In the genomic region with DNA sequence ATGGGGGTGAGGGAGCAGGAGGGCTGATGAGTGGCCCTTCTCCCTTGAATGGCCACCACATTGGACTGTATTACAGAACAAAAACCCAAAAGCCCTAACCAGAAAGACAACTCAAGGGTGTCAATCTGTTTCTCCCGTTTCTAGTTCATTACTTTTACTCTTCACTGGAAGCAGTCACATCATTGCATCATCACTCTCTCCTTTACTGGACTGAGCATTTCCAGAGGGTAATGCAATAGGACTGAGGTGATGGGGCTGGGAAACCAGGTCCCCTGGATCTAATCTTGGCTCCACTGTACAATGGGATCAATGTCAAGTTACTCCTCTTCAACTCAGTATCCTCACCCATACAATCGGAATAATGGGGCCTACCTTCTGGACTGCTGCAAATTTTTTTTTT, we compare ENCODE assay signal across 26 cellular contexts. TPM values are rescaled to one million over a fixed set of nuclear protein-coding genes. Genes with fewer than 3 reads are reported as not detected.
DNase-seq lines count a peak whose midpoint lies in the region; ATAC-seq, FAIRE-seq and TF ChIP-seq lines count a peak whose summit lies in the region.
"Had no signal": no experiment of that assay in that cellular context is flagged by ENCODE, and none has a peak within 500 bp of the region (broad histone marks: within the 10 kb centered on the region; RNA-seq: fewer than 3 reads in every experiment).

No MANE protein-coding gene starts in this region.

- H3K4me3 Mint-ChIP-seq in activated T-cell treated with anti-CD3 and anti-CD28 coated beads, Interleukin-2, amount 50 U/mL, for 4 hours: no peak overlapping the region
- H3K4me3 Mint-ChIP-seq: activated naive CD4-positive, alpha-beta T cell treated with anti-CD3 and anti-CD28 coated beads for 36 hours; CD8-positive, alpha-beta memory T cell; naive thymus-derived CD8-positive, alpha-beta T cell had no signal

- H3K27ac ChIP-seq in right atrium auricular region (peak overlapping the region; percentile 46 to 63), stomach smooth muscle (ENCODE audit: low read length) (peak overlapping the region; percentile 80), brain microvascular endothelial cell (no peak overlapping the region)
- H3K27ac ChIP-seq: SJCRH30, WERI-Rb-1 had no signal

- H3K36me3 ChIP-seq in adipocyte (ENCODE audit: control insufficient read depth, insufficient read depth, low read length, severe bottlenecking) (no peaks in the 10 kb centered on the region), right atrium auricular region (no peaks in the 10 kb centered on the region), stomach smooth muscle (ENCODE audit: control insufficient read depth in 2 of 2, insufficient read depth in 2 of 2, low read length in 2 of 2) (no peaks in the 10 kb centered on the region), brain microvascular endothelial cell (replicated peaks) (no peaks in the 10 kb centered on the region)
- H3K36me3 ChIP-seq: SJCRH30, WERI-Rb-1 had no signal

- H3K9me3 ChIP-seq in adipocyte (ENCODE audit: control insufficient read depth, low read length): peaks cover 4% of the 10 kb centered on the region
- H3K9me3 ChIP-seq in right atrium auricular region: no peaks in the 10 kb centered on the region
- no peaks in the 10 kb centered on the region for H3K9me3 ChIP-seq in stomach smooth muscle (ENCODE audit: control insufficient read depth in 2 of 2, low read length in 2 of 2)
- H3K9me3 ChIP-seq: SJCRH30 had no signal

- DNase-seq in GM12892 (ENCODE audit: insufficient read length) (no peak), adipocyte (ENCODE audit: low read depth) (no peak), right atrium auricular region (ENCODE audit: low spot score) (no peak), brain microvascular endothelial cell (no peak)
- DNase-seq in activated T-cell treated with anti-CD3 and anti-CD28 coated beads, Interleukin-2, amount 50 U/mL, for 4 hours: no peak
- DNase-seq: activated CD4-positive, alpha-beta T cell treated with anti-CD3 and anti-CD28 coated beads, Interleukin-2, amount 50 U/mL, for 4 hours; activated naive CD4-positive, alpha-beta T cell treated with anti-CD3 and anti-CD28 coated beads for 36 hours; activated T-cell treated with anti-CD3 and anti-CD28 coated beads for 4 hours; aorta; CD8-positive, alpha-beta memory T cell; DND-41; islet precursor cell; Karpas-422; mesenchymal stem cell; naive thymus-derived CD8-positive, alpha-beta T cell; NCI-H1092; NCI-H2081 treated with DMSO at 0.1 percent for 48 hours; NCI-H526 treated with DMSO at 0.1 percent for 48 hours; SJCRH30; small intestine; stimulated activated CD4-positive, alpha-beta T cell treated with anti-CD3 and anti-CD28 coated beads, Interleukin-4, amount 100 ng/mL, for 1 hour; T-helper 2 cell; WERI-Rb-1 had no signal

- H3K4me3 ChIP-seq in adipocyte (ENCODE audit: low read length) (peak overlapping the region; percentile 50), right atrium auricular region (no peak overlapping the region), stomach smooth muscle (ENCODE audit: low read length in 2 of 2) (peak overlapping the region in 1 of 2 donors; percentile 3), brain microvascular endothelial cell (ENCODE audit: low read depth, low read length) (no peak overlapping the region)
- H3K4me3 ChIP-seq: SJCRH30 had no signal

- H3K4me1 Mint-ChIP-seq in activated T-cell treated with anti-CD3 and anti-CD28 coated beads, Interleukin-2, amount 50 U/mL, for 4 hours (ENCODE audit: low read depth): peaks cover 79% of the 10 kb centered on the region

- FAIRE-seq in GM12892 (lab: Jason Lieb, UNC): peak; percentile 77
- FAIRE-seq: small intestine had no signal

- peaks cover 38% of the 10 kb centered on the region for H3K36me3 Mint-ChIP-seq in activated T-cell treated with anti-CD3 and anti-CD28 coated beads, Interleukin-2, amount 50 U/mL, for 4 hours (ENCODE audit: insufficient read depth)

- ATAC-seq in GM21423 (IDR thresholded peaks at IDR 0.05; ENCODE audit: unreplicated experiment) (no peak), HG03342 (IDR thresholded peaks at IDR 0.05; ENCODE audit: unreplicated experiment) (no peak)
- no peak for ATAC-seq in activated T-cell treated with anti-CD3 and anti-CD28 coated beads, Interleukin-2, amount 50 U/mL, for 4 hours
- ATAC-seq: naive thymus-derived CD8-positive, alpha-beta T cell had no signal

- TF ChIP-seq POLR2A in GM12892 (IDR thresholded peaks at IDR 0.05; ENCODE audit: low read depth, low read length): no peak

- H3K9ac ChIP-seq in adipocyte (ENCODE audit: low read length) (peak overlapping the region; percentile 79), stomach smooth muscle (ENCODE audit: low read length in 2 of 2) (peak overlapping the region; percentile 1 to 21)

- peaks cover 14% of the 10 kb centered on the region for H3K4me1 ChIP-seq in adipocyte (ENCODE audit: control insufficient read depth, insufficient read depth, low read length)
- peaks cover 0 to 17% of the 10 kb centered on the region in 2 donors for H3K4me1 ChIP-seq in right atrium auricular region
- H3K4me1 ChIP-seq in stomach smooth muscle (ENCODE audit: control insufficient read depth, insufficient read depth, low read length): peaks cover 41% of the 10 kb centered on the region
- H3K4me1 ChIP-seq: SJCRH30 had no signal

- no peaks in the 10 kb centered on the region for H3K9me3 Mint-ChIP-seq in activated T-cell treated with anti-CD3 and anti-CD28 coated beads, Interleukin-2, amount 50 U/mL, for 4 hours
- H3K9me3 Mint-ChIP-seq: CD8-positive, alpha-beta memory T cell; naive thymus-derived CD8-positive, alpha-beta T cell had no signal

- H3K27me3 ChIP-seq in adipocyte (replicated peaks; ENCODE audit: control insufficient read depth, insufficient read depth, low read length) (no peaks in the 10 kb centered on the region), right atrium auricular region (no peaks in the 10 kb centered on the region), stomach smooth muscle (ENCODE audit: control insufficient read depth in 1 of 2, insufficient read depth in 2 of 2, low read length in 2 of 2) (no peaks in the 10 kb centered on the region), brain microvascular endothelial cell (replicated peaks) (no peaks in the 10 kb centered on the region)
- H3K27me3 ChIP-seq: SJCRH30 had no signal

- no peaks in the 10 kb centered on the region for H3K27me3 Mint-ChIP-seq in activated T-cell treated with anti-CD3 and anti-CD28 coated beads, Interleukin-2, amount 50 U/mL, for 4 hours (ENCODE audit: low read depth)
- H3K27me3 Mint-ChIP-seq: CD8-positive, alpha-beta memory T cell; naive thymus-derived CD8-positive, alpha-beta T cell had no signal

- TF ChIP-seq CTCF in right atrium auricular region (IDR thresholded peaks at IDR 0.05): no peak
- TF ChIP-seq CTCF in brain microvascular endothelial cell (IDR thresholded peaks at IDR 0.05; ENCODE audit: low read depth, low read length, missing control alignments): no peak

- in situ Hi-C loops in brain microvascular endothelial cell (cut with HindIII; ENCODE audit: low pct_ligation_motif_present, low sequenced_read_pairs): no loop called here

RNA-seq across cellular contexts. Expression of gene BCL2, which starts 56.1 kb away (rescaled TPM):
- polyA plus RNA-seq in GM12892 (2012; ENCODE audit: missing spikeins): 47.4 TPM
- total RNA-seq in right atrium auricular region: 1 to 10 TPM; 6.5 to 8.0 TPM
- total RNA-seq in activated T-cell treated with anti-CD3 and anti-CD28 coated beads, Interleukin-2, amount 50 U/mL, for 4 hours: 10 to 100 TPM; 45.0 to 71.4 (median 66.6) TPM

Comparison
In these comparisons a context has a peak if more than half of its experiments do, and no peak if none do; other contexts are left out.
1. RNA of gene BCL2, which starts 56.1 kb away (total RNA-seq): 45.0 to 71.4 TPM in activated T-cell treated with anti-CD3 and anti-CD28 coated beads, Interleukin-2, amount 50 U/mL, for 4 hours; 6.5 to 8.0 TPM in right atrium auricular region; every median in the first group is over 4 times any median in the second.